In genomic region chr2:210054696-210055095, GRCh38 we compare ENCODE assay signal across 29 cellular contexts.
"Had no signal": no experiment of that assay in that cellular context is flagged by ENCODE, and none has a peak within 500 bp of the region (broad histone marks: within the 10 kb centered on the region; RNA-seq: fewer than 3 reads in every experiment).

No MANE protein-coding gene starts in this region.

- H3K36me3 ChIP-seq: colonic mucosa had no signal

- H3K27me3 ChIP-seq: colonic mucosa, dorsolateral prefrontal cortex, esophagus muscularis mucosa, esophagus squamous epithelium, foreskin keratinocyte, gastrocnemius medialis, gastroesophageal sphincter, heart left ventricle, heart right ventricle had no signal

- H3K4me3 Mint-ChIP-seq: dendritic cell treated with granulocyte-macrophage colony-stimulating factor and Interleukin-4, amounts not matched to agents 40 ng/mL and 50 ng/mL, for 4 days; effector memory CD8-positive, alpha-beta T cell; endodermal cell had no signal

- H3K4me3 ChIP-seq: colonic mucosa, coronary artery, dorsolateral prefrontal cortex, esophagus muscularis mucosa, esophagus squamous epithelium, gastrocnemius medialis, gastroesophageal sphincter, heart left ventricle, heart right ventricle had no signal

- ATAC-seq: effector memory CD8-positive, alpha-beta T cell; esophagus mucosa; foreskin keratinocyte; gastrocnemius medialis; gastroesophageal sphincter; heart left ventricle; heart right ventricle had no signal

- H3K4me1 ChIP-seq: colonic mucosa, esophagus squamous epithelium, foreskin keratinocyte, gastroesophageal sphincter, heart right ventricle had no signal

- H3K27me3 Mint-ChIP-seq: dendritic cell treated with granulocyte-macrophage colony-stimulating factor and Interleukin-4, amounts not matched to agents 40 ng/mL and 50 ng/mL, for 4 days; effector memory CD8-positive, alpha-beta T cell had no signal

- H3K9me3 ChIP-seq: colonic mucosa, gastrocnemius medialis had no signal

- FAIRE-seq: colon, endometrium, endothelial cell of umbilical vein, frontal cortex had no signal

- H3K4me1 Mint-ChIP-seq: endodermal cell had no signal

- H3K27ac ChIP-seq: colonic mucosa, coronary artery, dorsolateral prefrontal cortex, epithelial cell of prostate, esophagus muscularis mucosa, esophagus squamous epithelium, foreskin keratinocyte, gastrocnemius medialis, gastroesophageal sphincter, heart left ventricle, heart right ventricle had no signal

- H3K27ac Mint-ChIP-seq: dendritic cell treated with granulocyte-macrophage colony-stimulating factor and Interleukin-4, amounts not matched to agents 40 ng/mL and 50 ng/mL, for 4 days; effector memory CD8-positive, alpha-beta T cell; endodermal cell had no signal

- DNase-seq: colonic mucosa; cortex of kidney; dermis blood vessel endothelial cell; dorsolateral prefrontal cortex; effector CD4-positive, alpha-beta T cell; effector CD8-positive, alpha-beta T cell; effector memory CD4-positive, alpha-beta T cell; effector memory CD8-positive, alpha-beta T cell; endodermal cell; erythroblast; esophagus squamous epithelium; foreskin fibroblast; foreskin keratinocyte; foreskin melanocyte; gastrocnemius medialis; glutamatergic neuron; head of caudate nucleus; heart left ventricle; heart right ventricle had no signal
